8 cellular contexts compared by ENCODE assay signal in genomic region chr19:13117772-13118423, GRCh38. TPM values are rescaled to one million over a fixed set of nuclear protein-coding genes. Genes with fewer than 3 reads are reported as not detected.
DNase-seq lines count a peak whose midpoint lies in the region; FAIRE-seq and TF ChIP-seq lines count a peak whose summit lies in the region.

Gene NACC1 (plus strand): TSS chr19:13118264. CDS start chr19:13135208, 16,944 bp downstream.

- H3K9me3 ChIP-seq in MM.1S (replicated peaks; ENCODE audit: insufficient read depth, low read length) = no peaks in the 10 kb centered on the region
- H3K9me3 ChIP-seq in neutrophil = no peaks in the 10 kb centered on the region

- no peak for FAIRE-seq in frontal cortex (lab: Jason Lieb, UNC)

- TF ChIP-seq CTCF in MM.1S (IDR thresholded peaks at IDR 0.05; ENCODE audit: low read length) (no peak), neutrophil (IDR thresholded peaks at IDR 0.05) (peak; percentile 15)

- H3F3A ChIP-seq in MM.1S (ENCODE audit: insufficient read depth, low read length) = peaks cover 12% of the 10 kb centered on the region

- DNase-seq in DMS53 treated with DMSO at 0.1 percent for 48 hours (lab: John Stamatoyannopoulos, UW; ENCODE audit: unreplicated experiment) (peak; percentile 82), GOT3 (lab: John Stamatoyannopoulos, UW) (peak; percentile 61), MM.1S (peak; percentile 89), SK-N-DZ (ENCODE audit: low spot score) (peak; percentile 84), frontal cortex (ENCODE audit: low spot score in 2 of 2) (peak; percentile 99), substantia nigra (lab: John Stamatoyannopoulos, UW) (peak; percentile 17 to 94 (median 82))
- DNase-seq in activated naive CD4-positive, alpha-beta T cell treated with Interleukin-2 at 50 U/mL for 16 hours = peak; percentile 93

- H3K4me1 ChIP-seq in MM.1S (ENCODE audit: low read length) (peaks cover 18% of the 10 kb centered on the region), neutrophil (ENCODE audit: control insufficient read depth in 1 of 2, insufficient read depth in 1 of 2, low read depth in 1 of 2, low read length in 1 of 2) (peaks cover 40 to 42% of the 10 kb centered on the region in 2 experiments)

- H3K9ac ChIP-seq in MM.1S (ENCODE audit: low read length) = peak within 1 kb of the TSS; percentile 90

- peak within 1 kb of the TSS; percentile 74 for H2AFZ ChIP-seq in MM.1S (ENCODE audit: low read length)

- peak within 1 kb of the TSS; percentile 67 for H3K27ac ChIP-seq in MM.1S (ENCODE audit: low read length)
- H3K27ac ChIP-seq in neutrophil = peak within 1 kb of the TSS; percentile 76
- H3K27ac ChIP-seq in substantia nigra (ENCODE audit: low read depth, low read length, poor library complexity, severe bottlenecking) = peak within 1 kb of the TSS; percentile 63

- peak within 1 kb of the TSS; percentile 99 for H3K4me3 ChIP-seq in MM.1S (ENCODE audit: low read length)
- H3K4me3 ChIP-seq in neutrophil (ENCODE audit: low read depth in 1 of 2, low read length in 1 of 2) = peak within 1 kb of the TSS; percentile 79 to 80

- H3K4me2 ChIP-seq in MM.1S (ENCODE audit: low read depth, low read length) = peak within 1 kb of the TSS; percentile 67

- H3K27me3 ChIP-seq in MM.1S (replicated peaks; ENCODE audit: insufficient read depth, low read length) = no peaks in the 10 kb centered on the region
- no peaks in the 10 kb centered on the region for H3K27me3 ChIP-seq in neutrophil

- H4K20me1 ChIP-seq in MM.1S (ENCODE audit: insufficient read depth, low read length) = peaks cover 17% of the 10 kb centered on the region

- peaks cover 65% of the 10 kb centered on the region for H3K79me2 ChIP-seq in MM.1S (ENCODE audit: low read length)

- H3K36me3 ChIP-seq in MM.1S (replicated peaks; ENCODE audit: insufficient read depth, low read length) (no peaks in the 10 kb centered on the region; the same call in 1 of the 2 replicates), neutrophil (peaks cover 6% of the 10 kb centered on the region)

- H3K9me2 ChIP-seq in MM.1S (replicated peaks; ENCODE audit: insufficient read depth, low read length) = no peaks in the 10 kb centered on the region

RNA-seq across cellular contexts. Expression of gene NACC1, which starts in this region (rescaled TPM):
- polyA plus RNA-seq in SK-N-DZ (2014; cell fraction: cytosol; rRNA removed) = 22.5 and 35.9 TPM in 2 replicates
- 20.5 and 25.4 TPM in 2 replicates for polyA plus RNA-seq in SK-N-DZ (2014; cell fraction: nucleus; rRNA removed)
- 16.3 TPM for total RNA-seq in frontal cortex

Comparison
In these comparisons a context has a peak if more than half of its experiments do, and no peak if none do; other contexts are left out.
1. Peak in every context shown above with its lines: DNase-seq, H3K4me3 ChIP-seq and H3K27ac ChIP-seq.